24 cellular contexts compared by ENCODE assay signal in the genomic region with DNA sequence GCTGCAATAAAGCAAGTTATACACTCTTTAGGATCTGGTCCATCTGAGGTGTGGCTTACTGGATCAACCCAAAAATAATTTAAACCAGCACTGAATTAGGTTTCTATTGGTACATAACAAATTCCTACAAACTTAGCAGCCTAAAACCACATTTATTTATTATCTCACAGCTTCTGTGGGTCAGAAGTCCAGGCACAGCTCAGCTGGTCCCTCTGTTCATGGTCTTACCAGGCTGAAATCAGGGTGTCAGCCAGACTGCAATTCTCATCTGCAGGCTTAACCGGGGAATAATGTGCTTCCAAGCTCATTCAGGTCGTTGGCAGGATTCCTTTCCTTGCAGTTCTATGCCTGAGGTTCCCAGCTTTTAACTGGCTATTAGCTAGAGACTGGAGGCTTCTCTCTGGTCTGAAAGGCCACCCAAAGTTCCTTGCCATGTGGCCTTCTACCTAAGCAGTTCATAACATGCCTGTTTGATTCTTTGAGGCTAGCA.
"Had no signal": no experiment of that assay in that cellular context is flagged by ENCODE, and none has a peak within 500 bp of the region (broad histone marks: within the 10 kb centered on the region; RNA-seq: fewer than 3 reads in every experiment).

No MANE protein-coding gene starts in this region.

- H3K27me3 ChIP-seq: ascending aorta, breast epithelium, cardiac muscle cell, esophagus squamous epithelium, gastroesophageal sphincter, hepatocyte had no signal

- H3K9me3 ChIP-seq: ascending aorta, breast epithelium, esophagus squamous epithelium, gastroesophageal sphincter, heart right ventricle had no signal

- H3K4me1 ChIP-seq: ascending aorta, breast epithelium, esophagus squamous epithelium, gastroesophageal sphincter, heart right ventricle had no signal

- H3K4me3 ChIP-seq: ascending aorta, breast epithelium, cardiac muscle cell, esophagus squamous epithelium, gastroesophageal sphincter, heart right ventricle, hepatocyte had no signal

- DNase-seq: activated CD4-positive, alpha-beta memory T cell treated with anti-CD3 and anti-CD28 coated beads, Interleukin-2, amount 10 ng/mL, durations not matched to agents 7 days and 5 days; activated CD4-positive, alpha-beta T cell treated with anti-CD3 and anti-CD28 coated beads for 36 hours; activated CD4-positive, alpha-beta T cell treated with anti-CD3 and anti-CD28 coated beads, Interleukin-2, amount 10 ng/mL, durations not matched to agents 24 days and 14 days; activated CD4-positive, CD25-positive, alpha-beta regulatory T cell; activated CD4-positive, CD25-positive, alpha-beta regulatory T cell treated with anti-CD3 and anti-CD28 coated beads, Interleukin-2, amount 50 U/mL, for 72 hours; activated CD8-positive, alpha-beta memory T cell treated with anti-CD3 and anti-CD28 coated beads, Interleukin-2, amount 50 U/mL, for 48 hours; activated gamma-delta T cell; activated naive CD4-positive, alpha-beta T cell; activated naive CD4-positive, alpha-beta T cell treated with anti-CD3 and anti-CD28 coated beads, Interleukin-2, amount 10 ng/mL, durations not matched to agents 7 days and 5 days; activated naive CD8-positive, alpha-beta T cell treated with anti-CD3 and anti-CD28 coated beads, Interleukin-2, amount 10 ng/mL, durations not matched to agents 7 days and 5 days; activated T-cell treated with anti-CD3 and anti-CD28 coated beads for 4 hours; activated T-cell treated with anti-CD3 and anti-CD28 coated beads, Interleukin-2, amount 50 U/mL, for 24 hours; activated T-cell treated with anti-CD3 and anti-CD28 coated beads, Interleukin-2, amount 50 U/mL, for 72 hours; central memory CD4-positive, alpha-beta T cell; effector CD8-positive, alpha-beta T cell; esophagus squamous epithelium; foreskin melanocyte; heart right ventricle; T-helper 2 cell had no signal

- H3K36me3 ChIP-seq: ascending aorta, breast epithelium, cardiac muscle cell, esophagus squamous epithelium, gastroesophageal sphincter, heart right ventricle had no signal
